Comparison of ENCODE assay signal across 10 cellular contexts in genomic region chr2:11160731-11161455, GRCh38. TPM values are rescaled to one million over a fixed set of nuclear protein-coding genes. Genes with fewer than 3 reads are reported as not detected.
A peak's percentile ranks its signal among the peaks of the same experiment; 100 is the strongest.
DNase-seq lines count a peak whose midpoint lies in the region; ATAC-seq and TF ChIP-seq lines count a peak whose summit lies in the region.
"Had no signal": no experiment of that assay in that cellular context is flagged by ENCODE, and none has a peak within 500 bp of the region (broad histone marks: within the 10 kb centered on the region; RNA-seq: fewer than 3 reads in every experiment).

No MANE protein-coding gene starts in this region.

- no peaks in the 10 kb centered on the region for H3K9me3 ChIP-seq in lower lobe of right lung
- no peaks in the 10 kb centered on the region for H3K9me3 ChIP-seq in ovary
- H3K9me3 ChIP-seq in mammary epithelial cell (replicated peaks; ENCODE audit: insufficient read depth, low read length) = no peaks in the 10 kb centered on the region
- H3K9me3 ChIP-seq: adrenal gland had no signal

- dilution Hi-C loops in mammary epithelial cell (cut with HindIII; ENCODE audit: low sequenced_read_pairs) = no loop called here

- H3K4me2 ChIP-seq in mammary epithelial cell (ENCODE audit: insufficient read depth, low read depth, low read length) = no peak overlapping the region

- H3K4me1 ChIP-seq in lower lobe of right lung = peaks cover 11% of the 10 kb centered on the region
- peaks cover under 1% of the 10 kb centered on the region for H3K4me1 ChIP-seq in ovary (ENCODE audit: insufficient read depth)
- peaks cover 12% of the 10 kb centered on the region for H3K4me1 ChIP-seq in mammary epithelial cell (ENCODE audit: insufficient read depth, low read length)

- no peak for TF ChIP-seq POLR2A in ovary (IDR thresholded peaks at IDR 0.05)

- H2AFZ ChIP-seq in mammary epithelial cell (ENCODE audit: low read depth, low read length) = no peak overlapping the region

- no peak for DNase-seq in lower lobe of right lung
- no peak for DNase-seq in KG1 (lab: John Stamatoyannopoulos, UW)
- no peak for DNase-seq in ovary
- DNase-seq in mammary epithelial cell = no peak
- DNase-seq: RPMI8226 had no signal

- no peak overlapping the region for H3K27ac ChIP-seq in lower lobe of right lung
- H3K27ac ChIP-seq in ovary = no peak overlapping the region
- H3K27ac ChIP-seq in mammary epithelial cell (ENCODE audit: insufficient read depth, low read depth, low read length) = no peak overlapping the region
- H3K27ac ChIP-seq: adrenal gland had no signal

- CTCF ChIA-PET in mammary epithelial cell (lab: Charles Lee; ENCODE audit: low non-redundant PET) = no interaction called here

- no peak overlapping the region for H3K9ac ChIP-seq in mammary epithelial cell (ENCODE audit: insufficient read depth, low read length)

- TF ChIP-seq CTCF in lower lobe of right lung (IDR thresholded peaks at IDR 0.05) = no peak
- TF ChIP-seq CTCF in ovary (IDR thresholded peaks at IDR 0.05) = no peak
- no peak for TF ChIP-seq CTCF in mammary epithelial cell (conservative IDR thresholded peaks at IDR 0.05 in 1 of 2, IDR thresholded peaks at IDR 0.05 in 1 of 2; ENCODE audit: extremely low read depth in 1 of 2, insufficient read depth in 1 of 2, low read depth in 1 of 2, low read length in 2 of 2)

- peaks cover 4% of the 10 kb centered on the region for H3K79me2 ChIP-seq in mammary epithelial cell (ENCODE audit: insufficient read depth, low read length)

- H4K20me1 ChIP-seq in mammary epithelial cell (ENCODE audit: insufficient read depth, low read length) = no peaks in the 10 kb centered on the region

- TF ChIP-seq EP300 in ovary (IDR thresholded peaks at IDR 0.05) = no peak

- BruUV-seq in mammary epithelial cell (replicated peaks; lab: Mats Ljungman, UMichigan) = no TSS peak

- in situ Hi-C loops in mammary epithelial cell (cut with MboI; ENCODE audit: low sequenced_read_pairs in 2 of 2) = no loop called here

- intact Hi-C loops in lower lobe of right lung (cut with DNase I) = no loop called here
- intact Hi-C loops in ovary (cut with DNase I) = loop anchor here in 1 of 4 donors (10.0 kb wide), 1 partner anchor 434 kb away; no protein-coding TSS in a partner anchor
- intact Hi-C loops in mammary epithelial cell (cut with micrococcal nuclease) = no loop called here

- H3K4me3 ChIP-seq in lower lobe of right lung (peak overlapping the region; percentile 19), ovary (no peak overlapping the region), mammary epithelial cell (replicated peaks in 1 of 3; ENCODE audit: insufficient read depth in 1 of 3, low read depth in 2 of 3, low read length in 3 of 3) (no peak overlapping the region)
- H3K4me3 ChIP-seq: adrenal gland had no signal

- peak; percentile 58 for ATAC-seq in GM18502 (IDR thresholded peaks at IDR 0.05; ENCODE audit: poor library complexity, unreplicated experiment)
- ATAC-seq in GM21381 (IDR thresholded peaks at IDR 0.05; ENCODE audit: unreplicated experiment) = peak; percentile 77
- peak; percentile 72 for ATAC-seq in HG03460 (IDR thresholded peaks at IDR 0.05; ENCODE audit: unreplicated experiment)
- ATAC-seq in lower lobe of right lung = no peak
- no peak for ATAC-seq in HG03571 (IDR thresholded peaks at IDR 0.05; ENCODE audit: unreplicated experiment)

- H3K36me3 ChIP-seq in lower lobe of right lung (peaks cover 12% of the 10 kb centered on the region), ovary (no peaks in the 10 kb centered on the region), mammary epithelial cell (ENCODE audit: insufficient read depth, low read length) (no peaks in the 10 kb centered on the region)
- H3K36me3 ChIP-seq: adrenal gland had no signal

- WGBS in ovary, 3 donors = 75 to 81% (median 79%) methylated on average over 15 of the region's 15 CpGs
- WGBS in mammary epithelial cell (ENCODE audit: low coverage, missing lambda C conversion rate) = 94% methylated on average over 12 of the region's 15 CpGs

- no peaks in the 10 kb centered on the region for H3K27me3 ChIP-seq in lower lobe of right lung (ENCODE audit: low read depth)
- no peaks in the 10 kb centered on the region for H3K27me3 ChIP-seq in ovary
- no peaks in the 10 kb centered on the region for H3K27me3 ChIP-seq in mammary epithelial cell (ENCODE audit: insufficient read depth, low read length)
- H3K27me3 ChIP-seq: adrenal gland had no signal

RNA-seq across cellular contexts. Expression of gene SLC66A3, which starts 5.6 kb away (rescaled TPM):
- total RNA-seq in lower lobe of right lung (23.8 TPM), ovary (10 to 100 TPM; 22.9 to 76.2 (median 29.1) TPM), mammary epithelial cell (10 to 100 TPM; 16.1 to 23.3 TPM)
- polyA plus RNA-seq in ovary (10 to 100 TPM; 36.5 to 43.5 TPM), mammary epithelial cell (18.5 TPM)
- 11.6 TPM for polyA minus RNA-seq in mammary epithelial cell

Comparison
In these comparisons a context has a peak if more than half of its experiments do, and no peak if none do; other contexts are left out.
1. ATAC-seq: peak in GM18502 (single experiment), GM21381 (single experiment) and HG03460 (single experiment); none in lower lobe of right lung (0 of 2) and HG03571 (single experiment).